Comparison of ENCODE assay signal across 28 cellular contexts in the genomic region with DNA sequence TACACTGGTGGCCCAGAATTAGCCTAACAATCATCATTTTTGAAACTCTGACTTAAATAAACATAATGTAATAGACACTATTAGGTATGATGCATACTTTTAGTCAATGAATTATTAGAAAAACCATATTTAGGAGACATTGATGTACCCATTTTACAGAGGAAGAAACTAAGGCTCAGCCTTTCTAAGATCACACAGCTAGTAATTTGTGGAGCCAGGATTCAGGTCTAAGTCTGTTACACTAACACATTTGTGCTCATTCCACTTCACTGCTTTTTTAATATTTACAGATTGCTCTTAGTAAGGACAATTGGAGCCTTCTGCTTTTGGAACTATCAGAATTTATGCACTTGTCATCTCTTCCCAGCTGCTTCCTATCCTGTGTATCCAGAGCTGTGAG.
"Had no signal": no experiment of that assay in that cellular context is flagged by ENCODE, and none has a peak within 500 bp of the region (broad histone marks: within the 10 kb centered on the region; RNA-seq: fewer than 3 reads in every experiment).

No MANE protein-coding gene starts in this region.

- H3K27ac ChIP-seq: stomach, suprapubic skin, testis, thoracic aorta, thyroid gland, tibial artery, tibial nerve, transverse colon, upper lobe of left lung, upper lobe of right lung, uterus, vagina had no signal

- H3K36me3 Mint-ChIP-seq: stimulated activated effector memory CD8-positive, alpha-beta T cell treated with anti-CD3 and anti-CD28 coated beads, Interleukin-12 subunit alpha, Interleukin-12 subunit beta, amount 100 ng/mL, for 72 hours; stimulated activated memory B cell treated with anti-CD40 and anti-IgM and Interleukin-4, amounts not matched to agents 10 μg/mL and 1 μg/mL and 100 μg/mL, for 72 hours; stimulated activated naive B cell treated with anti-CD40 and anti-IgM and Interleukin-4, amounts not matched to agents 10 μg/mL and 1 μg/mL and 100 μg/mL, for 72 hours; type B pancreatic cell had no signal

- DNase-seq: stimulated activated CD4-positive, alpha-beta T cell treated with anti-CD3 and anti-CD28 coated beads, Interleukin-2, amount 100 ng/mL, for 48 hours; stimulated activated CD4-positive, alpha-beta T cell treated with anti-CD3 and anti-CD28 coated beads, Interleukin-4, amount 100 ng/mL, for 1 hour; stimulated activated CD4-positive, alpha-beta T cell treated with anti-CD3 and anti-CD28 coated beads, Interleukin-4, amount 100 ng/mL, for 24 hours; stimulated activated CD4-positive, alpha-beta T cell treated with anti-CD3 and anti-CD28 coated beads, Interleukin-4, amount 100 ng/mL, for 4 hours; stimulated activated CD8-positive, alpha-beta memory T cell treated with anti-CD3 and anti-CD28 coated beads, Interleukin-4, amount 100 ng/mL, for 48 hours; stimulated activated naive B cell treated with anti-CD40 and anti-IgM and Interleukin-4, amounts not matched to agents 10 μg/mL and 1 μg/mL and 100 μg/mL, for 72 hours; stimulated activated naive CD4-positive, alpha-beta T cell; stimulated activated naive CD4-positive, alpha-beta T cell treated with Interleukin-2 at 50 U/mL for 16 hours; stimulated activated naive CD8-positive, alpha-beta T cell treated with anti-CD3 and anti-CD28 coated beads, Interleukin-15, amount 100 ng/mL, for 72 hours; stimulated activated naive CD8-positive, alpha-beta T cell treated with anti-CD3 and anti-CD28 coated beads, Interleukin-15, Interleukin-2, amounts not matched to agents 100 U/mL and 50 U/mL, for 24 hours; stomach; substantia nigra; testis; thyroid gland; tibial artery; transverse colon; trophoblast cell; upper lobe of right lung; uterus had no signal

- ATAC-seq: stimulated activated effector memory CD8-positive, alpha-beta T cell treated with anti-CD3 and anti-CD28 coated beads, Interleukin-12 subunit alpha, Interleukin-12 subunit beta, amount 100 ng/mL, for 72 hours; stimulated activated memory B cell treated with anti-CD40 and anti-IgM and Interleukin-4, amounts not matched to agents 10 μg/mL and 1 μg/mL and 100 μg/mL, for 72 hours; stimulated activated naive B cell treated with anti-CD40 and anti-IgM and Interleukin-4, amounts not matched to agents 10 μg/mL and 1 μg/mL and 100 μg/mL, for 72 hours; stimulated activated naive CD8-positive, alpha-beta T cell treated with anti-CD3 and anti-CD28 coated beads, Interleukin-15, amount 100 ng/mL, for 72 hours; stimulated activated naive CD8-positive, alpha-beta T cell treated with anti-CD3 and anti-CD28 coated beads, Interleukin-15, Interleukin-2, amounts not matched to agents 100 U/mL and 50 U/mL, for 24 hours; upper lobe of right lung had no signal

- H3K36me3 ChIP-seq: stomach, suprapubic skin, thoracic aorta, thyroid gland, tibial artery, tibial nerve, transverse colon, upper lobe of left lung, upper lobe of right lung, uterus, vagina had no signal

- H3K4me1 ChIP-seq: stomach, suprapubic skin, testis, thyroid gland, tibial artery, tibial nerve, upper lobe of left lung, upper lobe of right lung, uterus, vagina had no signal

- H3K27ac Mint-ChIP-seq: stimulated activated effector memory CD8-positive, alpha-beta T cell treated with anti-CD3 and anti-CD28 coated beads, Interleukin-12 subunit alpha, Interleukin-12 subunit beta, amount 100 ng/mL, for 72 hours; stimulated activated memory B cell treated with anti-CD40 and anti-IgM and Interleukin-4, amounts not matched to agents 10 μg/mL and 1 μg/mL and 100 μg/mL, for 72 hours; stimulated activated naive B cell treated with anti-CD40 and anti-IgM and Interleukin-4, amounts not matched to agents 10 μg/mL and 1 μg/mL and 100 μg/mL, for 72 hours; stimulated activated naive CD8-positive, alpha-beta T cell treated with anti-CD3 and anti-CD28 coated beads, Interleukin-15, amount 100 ng/mL, for 72 hours; stimulated activated naive CD8-positive, alpha-beta T cell treated with anti-CD3 and anti-CD28 coated beads, Interleukin-15, Interleukin-2, amounts not matched to agents 100 ng/mL and 50 ng/mL, for 24 hours; type B pancreatic cell had no signal

- H3K9me3 ChIP-seq: stomach, suprapubic skin, testis, thoracic aorta, thyroid gland, tibial artery, tibial nerve, transverse colon, upper lobe of left lung, upper lobe of right lung, uterus, vagina had no signal

- H3K27me3 ChIP-seq: stomach, suprapubic skin, testis, thyroid gland, tibial nerve, transverse colon, upper lobe of left lung, upper lobe of right lung, uterus, vagina had no signal

- H3K4me3 ChIP-seq: stomach, suprapubic skin, testis, thoracic aorta, thyroid gland, tibial artery, tibial nerve, transverse colon, upper lobe of left lung, upper lobe of right lung, uterus, vagina had no signal

- H3K4me3 Mint-ChIP-seq: stimulated activated effector memory CD8-positive, alpha-beta T cell treated with anti-CD3 and anti-CD28 coated beads, Interleukin-12 subunit alpha, Interleukin-12 subunit beta, amount 100 ng/mL, for 72 hours; stimulated activated memory B cell treated with anti-CD40 and anti-IgM and Interleukin-4, amounts not matched to agents 10 μg/mL and 1 μg/mL and 100 μg/mL, for 72 hours; stimulated activated naive B cell treated with anti-CD40 and anti-IgM and Interleukin-4, amounts not matched to agents 10 μg/mL and 1 μg/mL and 100 μg/mL, for 72 hours; stimulated activated naive CD8-positive, alpha-beta T cell treated with anti-CD3 and anti-CD28 coated beads, Interleukin-15, amount 100 ng/mL, for 72 hours; stimulated activated naive CD8-positive, alpha-beta T cell treated with anti-CD3 and anti-CD28 coated beads, Interleukin-15, Interleukin-2, amounts not matched to agents 100 ng/mL and 50 ng/mL, for 24 hours; type B pancreatic cell had no signal

- H3K9me3 Mint-ChIP-seq: stimulated activated effector memory CD8-positive, alpha-beta T cell treated with anti-CD3 and anti-CD28 coated beads, Interleukin-12 subunit alpha, Interleukin-12 subunit beta, amount 100 ng/mL, for 72 hours; stimulated activated memory B cell treated with anti-CD40 and anti-IgM and Interleukin-4, amounts not matched to agents 10 μg/mL and 1 μg/mL and 100 μg/mL, for 72 hours; stimulated activated naive B cell treated with anti-CD40 and anti-IgM and Interleukin-4, amounts not matched to agents 10 μg/mL and 1 μg/mL and 100 μg/mL, for 72 hours; stimulated activated naive CD8-positive, alpha-beta T cell treated with anti-CD3 and anti-CD28 coated beads, Interleukin-15, amount 100 ng/mL, for 72 hours; stimulated activated naive CD8-positive, alpha-beta T cell treated with anti-CD3 and anti-CD28 coated beads, Interleukin-15, Interleukin-2, amounts not matched to agents 100 ng/mL and 50 ng/mL, for 24 hours; type B pancreatic cell had no signal
